Comparison of ENCODE assay signal across 8 cellular contexts in genomic region chr17:67475161-67475887, GRCh38.
DNase-seq lines count a peak whose midpoint lies in the region; ATAC-seq and TF ChIP-seq lines count a peak whose summit lies in the region.

No MANE protein-coding gene starts in this region.

- DNase-seq in AG09319 (ENCODE audit: extremely low read depth, low read depth): peak; percentile 56
- peak; percentile 80 for DNase-seq in NCI-H1092 (lab: John Stamatoyannopoulos, UW)
- DNase-seq in SKM-1 treated with dmso at 0.1 percent for 144 hours (lab: John Stamatoyannopoulos, UW; ENCODE audit: unreplicated experiment): peak; percentile 77
- DNase-seq in glutamatergic neuron: peak; percentile 80
- peak; percentile 65 to 97 (median 80) for DNase-seq in posterior cingulate gyrus
- peak; percentile 47 to 73 for DNase-seq in tibial nerve (ENCODE audit: low spot score in 2 of 2)

- no peaks in the 10 kb centered on the region for H3K36me3 Mint-ChIP-seq in activated naive CD4-positive, alpha-beta T cell treated with anti-CD3 and anti-CD28 coated beads, Interleukin-2, amount 50 U/mL, for 24 hours
- peaks cover 9% of the 10 kb centered on the region for H3K36me3 Mint-ChIP-seq in glutamatergic neuron (ENCODE audit: unreplicated experiment)

- no peak for TF ChIP-seq POLR2A in tibial nerve (IDR thresholded peaks at IDR 0.05)

- peaks cover 0 to 30% (median 5%) of the 10 kb centered on the region in 4 donors for H3K4me1 ChIP-seq in tibial nerve

- intact Hi-C loops in posterior cingulate gyrus (cut with DNase I): loop anchor here (1.0 kb wide), 1 partner anchor 98 kb away; the partner anchor contains the start of gene PITPNC1

- peak overlapping the region in 1 of 4 donors; percentile 29 for H3K4me3 ChIP-seq in tibial nerve

- no peaks in the 10 kb centered on the region for H3K27me3 ChIP-seq in tibial nerve

- peak; percentile 57 for ATAC-seq in GM21381 (IDR thresholded peaks at IDR 0.05; ENCODE audit: unreplicated experiment)

- TF ChIP-seq EP300 in tibial nerve (IDR thresholded peaks at IDR 0.05): peak in 1 of 2 donors; percentile 48

- H3K36me3 ChIP-seq in tibial nerve: no peaks in the 10 kb centered on the region

- no peaks in the 10 kb centered on the region for H3K9me3 Mint-ChIP-seq in activated naive CD4-positive, alpha-beta T cell treated with anti-CD3 and anti-CD28 coated beads, Interleukin-2, amount 50 U/mL, for 24 hours
- H3K9me3 Mint-ChIP-seq in glutamatergic neuron (ENCODE audit: unreplicated experiment): peaks cover 4% of the 10 kb centered on the region

- 30 to 32% methylated on average over 21 of the region's 21 CpGs for WGBS in tibial nerve, 2 donors

- peak overlapping the region; percentile 92 for H3K27ac Mint-ChIP-seq in activated naive CD4-positive, alpha-beta T cell treated with anti-CD3 and anti-CD28 coated beads, Interleukin-2, amount 50 U/mL, for 24 hours
- H3K27ac Mint-ChIP-seq in glutamatergic neuron (ENCODE audit: unreplicated experiment): peak overlapping the region; percentile 53

- H3K4me1 Mint-ChIP-seq in activated naive CD4-positive, alpha-beta T cell treated with anti-CD3 and anti-CD28 coated beads, Interleukin-2, amount 50 U/mL, for 24 hours: peaks cover 78% of the 10 kb centered on the region
- peaks cover 22% of the 10 kb centered on the region for H3K4me1 Mint-ChIP-seq in glutamatergic neuron (ENCODE audit: low read depth, unreplicated experiment)

- H3K27ac ChIP-seq in tibial nerve: peak overlapping the region in 3 of 4 donors; percentile 31 to 73 (median 73)

- H3K9me3 ChIP-seq in tibial nerve: peaks cover 0 to 4% (median 0%) of the 10 kb centered on the region in 4 donors

- TF ChIP-seq CTCF in AG09319 (IDR thresholded peaks at IDR 0.05; ENCODE audit: low read depth, low read length) (peak; percentile 94), glutamatergic neuron (IDR thresholded peaks at IDR 0.05; ENCODE audit: partially characterized antibody, unreplicated experiment) (peak; percentile 27), tibial nerve (IDR thresholded peaks at IDR 0.05) (peak; percentile 78 to 92 (median 86))

- H3K4me3 Mint-ChIP-seq in activated naive CD4-positive, alpha-beta T cell treated with anti-CD3 and anti-CD28 coated beads, Interleukin-2, amount 50 U/mL, for 24 hours: peak overlapping the region; percentile 81
- no peak overlapping the region for H3K4me3 Mint-ChIP-seq in glutamatergic neuron (ENCODE audit: unreplicated experiment)

- H3K27me3 Mint-ChIP-seq in activated naive CD4-positive, alpha-beta T cell treated with anti-CD3 and anti-CD28 coated beads, Interleukin-2, amount 50 U/mL, for 24 hours: no peaks in the 10 kb centered on the region
- no peaks in the 10 kb centered on the region for H3K27me3 Mint-ChIP-seq in glutamatergic neuron (ENCODE audit: unreplicated experiment)

Comparison
In these comparisons a context has a peak if more than half of its experiments do, and no peak if none do; other contexts are left out.
1. CTCF ChIP-seq: peak in every context shown above with its lines; median percentile 94 in AG09319; 86 in tibial nerve; 27 in glutamatergic neuron.